In genomic region chr14:50059773-50060629, GRCh38 we compare ENCODE assay signal across 8 cellular contexts. TPM values are rescaled to one million over a fixed set of nuclear protein-coding genes. Genes with fewer than 3 reads are reported as not detected.
DNase-seq lines count a peak whose midpoint lies in the region; ATAC-seq, FAIRE-seq and TF ChIP-seq lines count a peak whose summit lies in the region.

No MANE protein-coding gene starts in this region.

- 0 out of 4 replicates have a peak, but pooled peaks of 1 of the 2 experiments have one; percentile 12 for TF ChIP-seq POLR2A in HepG2 (IDR thresholded peaks at IDR 0.05; ENCODE audit: insufficient read depth in 1 of 2, low read depth in 2 of 2, low read length in 2 of 2)

- POLR2A ChIA-PET in activated CD4-positive, alpha-beta T cell treated with anti-CD3 and anti-CD28 coated beads, Interleukin-2, amount 10 ng/mL, durations not matched to agents 7 days and 5 days (lab: Charles Lee), result no interaction called here
- POLR2A ChIA-PET in HepG2 (lab: Yijun Ruan, JAX), result interaction anchor here (0.6 to 4.5 kb wide), 15 partner anchors 12 to 207 kb away, joined by 3 to 85 read pairs (median 14); partner anchors contain the start of genes ARF6 and NEMF

- H3K27ac ChIP-seq in HepG2 (ENCODE audit: extremely low read length, insufficient read depth, low read length) (peak overlapping the region; percentile 88), thymus (ENCODE audit: low read depth) (peak overlapping the region; percentile 76)

- H3K4me1 ChIP-seq in HepG2 (ENCODE audit: insufficient read depth, low read length) (peaks cover 56% of the 10 kb centered on the region), thymus (ENCODE audit: control insufficient read depth, insufficient read depth, low read length) (peaks cover 42% of the 10 kb centered on the region)

- H3K4me2 ChIP-seq in HepG2 (ENCODE audit: low read depth, low read length), result peak overlapping the region; percentile 98

- H3K9me3 ChIP-seq in HepG2 (ENCODE audit: low read length) (no peaks in the 10 kb centered on the region), thymus (ENCODE audit: control insufficient read depth) (no peaks in the 10 kb centered on the region)

- peaks cover 29% of the 10 kb centered on the region for H3K36me3 Mint-ChIP-seq in activated CD4-positive, alpha-beta T cell treated with anti-CD3 and anti-CD28 coated beads, Interleukin-2, amount 10 ng/mL, durations not matched to agents 7 days and 5 days (ENCODE audit: low read depth)
- peaks cover 2 to 4% of the 10 kb centered on the region in 2 donors for H3K36me3 Mint-ChIP-seq in activated T-cell treated with anti-CD3 and anti-CD28 coated beads, Interleukin-2, amount 50 U/mL, for 72 hours (ENCODE audit: insufficient read depth in 2 of 2)

- no TSS peak for BruUV-seq in HepG2 (replicated peaks; lab: Mats Ljungman, UMichigan)

- peak; percentile 74 for FAIRE-seq in HepG2 (lab: Jason Lieb, UNC)

- peaks cover 82% of the 10 kb centered on the region for H3K4me1 Mint-ChIP-seq in activated CD4-positive, alpha-beta T cell treated with anti-CD3 and anti-CD28 coated beads, Interleukin-2, amount 10 ng/mL, durations not matched to agents 7 days and 5 days
- peaks cover 79% of the 10 kb centered on the region for H3K4me1 Mint-ChIP-seq in activated T-cell treated with anti-CD3 and anti-CD28 coated beads, Interleukin-2, amount 50 U/mL, for 72 hours (ENCODE audit: low read depth)

- CTCF ChIA-PET in activated CD4-positive, alpha-beta T cell treated with anti-CD3 and anti-CD28 coated beads, Interleukin-2, amount 10 ng/mL, durations not matched to agents 7 days and 5 days (lab: Charles Lee), result interaction anchor here (0.9 to 4.8 kb wide), 9 partner anchors 9 to 196 kb away, joined by 3 to 51 read pairs (median 7); no protein-coding TSS in a partner anchor
- CTCF ChIA-PET in HepG2 (lab: Yijun Ruan, JAX; ENCODE audit: low intra/inter-chr PET ratio, low total read pairs), result no interaction called here

- peak overlapping the region; percentile 82 for H3K9ac ChIP-seq in HepG2 (ENCODE audit: insufficient read depth, low read depth, low read length)

- H3K4me3 Mint-ChIP-seq in activated CD4-positive, alpha-beta T cell treated with anti-CD3 and anti-CD28 coated beads, Interleukin-2, amount 10 ng/mL, durations not matched to agents 7 days and 5 days, result peak overlapping the region; percentile 81
- H3K4me3 Mint-ChIP-seq in activated T-cell treated with anti-CD3 and anti-CD28 coated beads, Interleukin-2, amount 50 U/mL, for 72 hours, result peak overlapping the region; percentile 15 to 47

- no peaks in the 10 kb centered on the region for H3K27me3 ChIP-seq in HepG2 (ENCODE audit: control insufficient read depth in 1 of 2, insufficient read depth in 2 of 2, low read length in 2 of 2)
- H3K27me3 ChIP-seq in thymus (ENCODE audit: control insufficient read depth, insufficient read depth), result no peaks in the 10 kb centered on the region

- H3K9me3 Mint-ChIP-seq in activated CD4-positive, alpha-beta T cell treated with anti-CD3 and anti-CD28 coated beads, Interleukin-2, amount 10 ng/mL, durations not matched to agents 7 days and 5 days, result no peaks in the 10 kb centered on the region
- H3K9me3 Mint-ChIP-seq in activated T-cell treated with anti-CD3 and anti-CD28 coated beads, Interleukin-2, amount 50 U/mL, for 72 hours, result no peaks in the 10 kb centered on the region

- intact Hi-C loops in HepG2 (cut with micrococcal nuclease; ENCODE audit: unreplicated experiment), result loop anchor here (2.0 to 5.0 kb wide), 6 partner anchors 13 to 197 kb away; partner anchors contain the start of gene ARF6

- no peak for DNase-seq in activated CD4-positive, alpha-beta T cell treated with anti-CD3 and anti-CD28 coated beads, Interleukin-2, amount 10 ng/mL, durations not matched to agents 7 days and 5 days
- no peak for DNase-seq in activated CD4-positive, alpha-beta T cell treated with anti-CD3 and anti-CD28 coated beads for 4 hours
- DNase-seq in activated T-cell treated with anti-CD3 and anti-CD28 coated beads, Interleukin-2, amount 50 U/mL, for 72 hours, result no peak
- DNase-seq in HepG2 (ENCODE audit: low spot score) (peak; percentile 42), NCI-H1105 treated with DMSO at 0.1 percent for 48 hours (lab: John Stamatoyannopoulos, UW) (no peak)

- TF ChIP-seq EP300 in HepG2 (IDR thresholded peaks at IDR 0.05; ENCODE audit: low read depth in 2 of 2, low read length in 2 of 2) (no peak), HepG2 (CRISPR knock-in tag; IDR thresholded peaks at IDR 0.05; ENCODE audit: borderline replicate concordance) (no peak)

- no peaks in the 10 kb centered on the region for H4K20me1 ChIP-seq in HepG2 (ENCODE audit: insufficient read depth, low read length)

- H3K36me3 ChIP-seq in HepG2 (replicated peaks in 1 of 2; ENCODE audit: control insufficient read depth in 1 of 2, insufficient read depth in 2 of 2, low read length in 2 of 2) (no peaks in the 10 kb centered on the region), thymus (ENCODE audit: control insufficient read depth, insufficient read depth) (no peaks in the 10 kb centered on the region)

- peak overlapping the region; percentile 63 to 76 (median 64) for H3K4me3 ChIP-seq in HepG2 (replicated peaks in 1 of 3; ENCODE audit: insufficient read depth in 1 of 3, low read depth in 2 of 3, low read length in 3 of 3)
- no peak overlapping the region for H3K4me3 ChIP-seq in thymus (ENCODE audit: low read length)

- TF ChIP-seq RAD21 in HepG2 (CRISPR knock-in tag; IDR thresholded peaks at IDR 0.05), result no peak

- H3K79me2 ChIP-seq in HepG2 (ENCODE audit: insufficient read depth, low read length), result no peaks in the 10 kb centered on the region

- H3K27ac Mint-ChIP-seq in activated CD4-positive, alpha-beta T cell treated with anti-CD3 and anti-CD28 coated beads, Interleukin-2, amount 10 ng/mL, durations not matched to agents 7 days and 5 days, result peak overlapping the region; percentile 98
- H3K27ac Mint-ChIP-seq in activated T-cell treated with anti-CD3 and anti-CD28 coated beads, Interleukin-2, amount 50 U/mL, for 72 hours, result peak overlapping the region; percentile 74

- ATAC-seq in activated T-cell treated with anti-CD3 and anti-CD28 coated beads, Interleukin-2, amount 50 U/mL, for 72 hours (replicated peaks in 1 of 2), result no peak
- ATAC-seq in HepG2, result peak; percentile 25
- no peak for ATAC-seq in GM18511 (IDR thresholded peaks at IDR 0.05; ENCODE audit: unreplicated experiment)
- no peak for ATAC-seq in HG02884 (IDR thresholded peaks at IDR 0.05; ENCODE audit: unreplicated experiment)

- in situ Hi-C loops in HepG2 (cut with HindIII; ENCODE audit: extremely low pct_ligation_motif_present, low pct_unique_long_range_greater_than_20kb), result no loop called here

- peak overlapping the region; percentile 16 for H2AFZ ChIP-seq in HepG2 (ENCODE audit: low read length)

- no peak for TF ChIP-seq CTCF in HepG2 (CRISPR knock-in tag; IDR thresholded peaks at IDR 0.05)

- 64% methylated on average over 12 of the region's 12 CpGs for WGBS in HepG2 (ENCODE audit: low lambda C conversion rate)
- WGBS in thymus, result 86% methylated on average over 12 of the region's 12 CpGs

- no peaks in the 10 kb centered on the region for H3K27me3 Mint-ChIP-seq in activated CD4-positive, alpha-beta T cell treated with anti-CD3 and anti-CD28 coated beads, Interleukin-2, amount 10 ng/mL, durations not matched to agents 7 days and 5 days
- no peaks in the 10 kb centered on the region for H3K27me3 Mint-ChIP-seq in activated T-cell treated with anti-CD3 and anti-CD28 coated beads, Interleukin-2, amount 50 U/mL, for 72 hours (ENCODE audit: low read depth)

TF ChIP-seq in HepG2, 621 proteins besides CTCF, POLR2A, EP300 and RAD21 (continues in another document):
- TF ChIP-seq MTA1 (CRISPR knock-in tag; IDR thresholded peaks at IDR 0.05; ENCODE audit: borderline replicate concordance), result no peak
- TF ChIP-seq MYC (CRISPR knock-in tag; IDR thresholded peaks at IDR 0.05; ENCODE audit: borderline replicate concordance), result 0 out of 2 replicates have a peak, but pooled peaks have one; percentile 28
- peak; percentile 69 for TF ChIP-seq ZFY (CRISPR knock-in tag; IDR thresholded peaks at IDR 0.05)
- 0 out of 2 replicates have a peak, but pooled peaks have one; percentile 22 for TF ChIP-seq MAX (IDR thresholded peaks at IDR 0.05)

RNA-seq across cellular contexts. Expression of gene VCPKMT, which starts 56.4 kb away (rescaled TPM):
- total RNA-seq in activated CD4-positive, alpha-beta T cell treated with anti-CD3 and anti-CD28 coated beads, Interleukin-2, amount 10 ng/mL, durations not matched to agents 7 days and 5 days, result 10 to 100 TPM in 1 of 2 experiments, 1 to 10 TPM in 1; 9.8 to 11.3 TPM
- 10 to 100 TPM; 11.3 to 13.8 TPM for total RNA-seq in activated T-cell treated with anti-CD3 and anti-CD28 coated beads, Interleukin-2, amount 50 U/mL, for 72 hours
- total RNA-seq in HepG2 (2016; rRNA removed; fragmentation: Illumina TruSeq; extraction: Trizol), result 5.4 and 5.5 TPM in 2 replicates
- total RNA-seq in HepG2 (2016; cell fraction: cytosol; rRNA removed; fragmentation: Illumina TruSeq; extraction: Trizol; ENCODE audit: low read depth), result 0.62 and 0.71 TPM in 2 replicates
- 5.0 and 6.6 TPM in 2 replicates for total RNA-seq in HepG2 (2016; cell fraction: insoluble cytoplasmic fraction; rRNA removed; fragmentation: Illumina TruSeq; extraction: Trizol)
- 2.2 and 2.7 TPM in 2 replicates for total RNA-seq in HepG2 (2016; cell fraction: membrane; rRNA removed; fragmentation: Illumina TruSeq; extraction: Trizol)
- 9.6 and 10.7 TPM in 2 replicates for total RNA-seq in HepG2 (2016; cell fraction: nucleus; rRNA removed; fragmentation: Illumina TruSeq; extraction: Trizol)
- 3.1 and 3.9 TPM in 2 replicates for polyA plus RNA-seq in HepG2 (2011; rRNA removed)
- polyA plus RNA-seq in HepG2 (2011; cell fraction: cytosol; rRNA removed), result 1.9 TPM in 2 replicates
- polyA plus RNA-seq in HepG2 (2011; cell fraction: nucleus; rRNA removed), result 6.1 and 6.5 TPM in 2 replicates
- polyA plus RNA-seq in HepG2 (2012), result 4.0 and 4.1 TPM in 2 replicates
- polyA plus RNA-seq in HepG2 (2016; cell fraction: cytosol; fragmentation: Illumina TruSeq; extraction: Trizol; ENCODE audit: low read depth), result 0.77 and 0.96 TPM in 2 replicates
- 4.7 TPM in 2 replicates for polyA plus RNA-seq in HepG2 (2016; cell fraction: insoluble cytoplasmic fraction; fragmentation: Illumina TruSeq; extraction: Trizol; ENCODE audit: low read depth)
- polyA plus RNA-seq in HepG2 (2016; cell fraction: membrane; fragmentation: Illumina TruSeq; extraction: Trizol; ENCODE audit: low read depth), result 1.5 and 2.0 TPM in 2 replicates
- 22.3 and 22.4 TPM in 2 replicates for polyA plus RNA-seq in HepG2 (2016; cell fraction: nucleus; fragmentation: Illumina TruSeq; extraction: Trizol; ENCODE audit: insufficient read depth, low read depth)
- 3.5 and 7.9 TPM in 2 replicates for polyA minus RNA-seq in HepG2 (2011; rRNA and poly(A)+ RNA removed; ENCODE audit: low replicate concordance)
- polyA minus RNA-seq in HepG2 (2011; cell fraction: cytosol; rRNA and poly(A)+ RNA removed), result 1.2 and 1.5 TPM in 2 replicates
- 9.2 and 12.5 TPM in 2 replicates for polyA minus RNA-seq in HepG2 (2011; cell fraction: nucleus; rRNA and poly(A)+ RNA removed)
- 48.3 TPM for polyA plus RNA-seq in thymus
